Comparison of ENCODE assay signal across 10 cellular contexts in the genomic region with DNA sequence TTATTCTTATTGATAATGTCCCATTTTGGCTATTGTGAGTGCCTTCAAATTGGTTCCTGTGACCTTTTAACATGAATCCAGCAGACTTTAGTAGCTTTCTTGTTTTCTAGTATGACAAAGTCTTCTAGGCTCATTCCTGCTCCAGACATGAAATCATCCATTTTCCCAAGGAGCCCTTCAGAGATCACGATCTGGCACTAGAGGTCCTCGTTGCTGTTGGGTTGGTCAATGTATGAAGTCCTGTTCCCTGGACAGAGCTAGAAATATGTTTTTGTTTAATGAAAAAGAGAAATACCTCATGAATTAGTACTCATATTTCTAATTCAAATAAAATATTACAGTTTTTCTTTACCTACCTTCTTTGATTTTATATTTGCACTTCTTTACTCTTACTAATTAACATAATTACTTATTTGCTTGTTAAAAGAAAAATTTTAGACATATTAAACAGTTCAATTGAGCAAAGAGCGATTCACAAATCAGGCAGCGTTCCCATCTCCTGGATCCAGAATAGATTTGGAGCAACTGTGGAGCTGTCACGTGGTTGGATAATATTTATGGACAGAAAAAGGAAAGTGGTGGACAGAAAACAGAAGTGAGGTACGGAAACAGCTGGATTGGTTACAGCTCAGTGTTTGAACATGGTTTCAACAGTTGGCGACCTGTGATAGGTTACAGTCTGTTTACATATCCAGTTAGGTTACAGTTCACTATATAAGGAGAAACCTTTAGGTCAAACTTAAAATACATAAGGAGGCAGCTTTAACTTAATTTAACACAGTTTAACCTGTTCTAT. TPM values are rescaled to one million over a fixed set of nuclear protein-coding genes. Genes with fewer than 3 reads are reported as not detected.
DNase-seq lines count a peak whose midpoint lies in the region; ATAC-seq, FAIRE-seq and TF ChIP-seq lines count a peak whose summit lies in the region.
"Had no signal": no experiment of that assay in that cellular context is flagged by ENCODE, and none has a peak within 500 bp of the region (broad histone marks: within the 10 kb centered on the region; RNA-seq: fewer than 3 reads in every experiment).

No MANE protein-coding gene starts in this region.

- TF ChIP-seq RAD21 in Ishikawa (IDR thresholded peaks at IDR 0.05; ENCODE audit: low read depth): peak; percentile 82
- peak; percentile 26; the same call in 1 of the 2 replicates for TF ChIP-seq RAD21 in GM12878 (IDR thresholded peaks at IDR 0.05; ENCODE audit: insufficient read depth, low read depth, low read length)

- H3K4me1 ChIP-seq in GM12878 (ENCODE audit: control insufficient read depth, insufficient read depth, low read length) (no peaks in the 10 kb centered on the region), lung (ENCODE audit: control insufficient read depth in 2 of 2, insufficient read depth in 2 of 2, low read length in 2 of 2) (no peaks in the 10 kb centered on the region), PC-3 (ENCODE audit: insufficient read depth, low read length) (no peaks in the 10 kb centered on the region)

- FAIRE-seq in GM12878 (lab: Jason Lieb, UNC): no peak

- H3K9me3 ChIP-seq in GM12878 (replicated peaks; ENCODE audit: control insufficient read depth, insufficient read depth, low read length): no peaks in the 10 kb centered on the region
- no peaks in the 10 kb centered on the region for H3K9me3 ChIP-seq in lung (ENCODE audit: control insufficient read depth in 2 of 2, insufficient read depth in 1 of 2, low read length in 1 of 2)
- no peaks in the 10 kb centered on the region for H3K9me3 ChIP-seq in PC-3 (ENCODE audit: low read length)

- 22% methylated on average over 7 of the region's 7 CpGs for WGBS in GM12878 (ENCODE audit: insufficient coverage, insufficient replicate concordance, low lambda C conversion rate, missing lambda C conversion rate)
- WGBS in lung, 2 donors: 49 to 83% methylated on average over 7 of the region's 7 CpGs

- intact Hi-C loops in CD14-positive monocyte (cut with micrococcal nuclease): no loop called here
- intact Hi-C loops in GM12878 (cut with micrococcal nuclease; ENCODE audit: unreplicated experiment): no loop called here
- intact Hi-C loops in PC-3 (cut with micrococcal nuclease): no loop called here

- no peak overlapping the region for H3K4me2 ChIP-seq in GM12878 (ENCODE audit: control insufficient read depth, insufficient read depth)
- H3K4me2 ChIP-seq in PC-3 (ENCODE audit: low read length): no peak overlapping the region
- H3K4me2 ChIP-seq: KMS-11 had no signal

- no peak overlapping the region for H3K27ac Mint-ChIP-seq in CD14-positive monocyte

- no peaks in the 10 kb centered on the region for H3K36me3 Mint-ChIP-seq in CD14-positive monocyte

- H3K9me3 Mint-ChIP-seq in CD14-positive monocyte: no peaks in the 10 kb centered on the region

- TF ChIP-seq CTCF in CD14-positive monocyte (IDR thresholded peaks at IDR 0.05) (peak; percentile 35), GM12878 (IDR thresholded peaks at IDR 0.05 in 2 of 3, conservative IDR thresholded peaks at IDR 0.05 in 1 of 3; ENCODE audit: control insufficient read depth in 2 of 3, extremely low read depth in 1 of 3, insufficient read depth in 1 of 3, low read depth in 3 of 3, low read length in 3 of 3) (peak in 1 of 3 experiments; percentile 18; a peak in 1 of 6 replicates), lung (IDR thresholded peaks at IDR 0.05; ENCODE audit: control extremely low read depth, extremely low read depth) (peak; percentile 35), PC-3 (conservative IDR thresholded peaks at IDR 0.05; ENCODE audit: low read depth, low read length) (no peak)

- H4K20me1 ChIP-seq in GM12878 (ENCODE audit: control insufficient read depth, insufficient read depth) (no peaks in the 10 kb centered on the region), PC-3 (ENCODE audit: low read length) (no peaks in the 10 kb centered on the region)

- H3K79me2 ChIP-seq in GM12878 (ENCODE audit: control insufficient read depth, insufficient read depth, low read length): no peaks in the 10 kb centered on the region
- H3K79me2 ChIP-seq in PC-3 (ENCODE audit: low read length): no peaks in the 10 kb centered on the region

- no peak for TF ChIP-seq POLR2A in GM12878 (IDR thresholded peaks at IDR 0.05; ENCODE audit: low read depth, low read length)

- peaks cover 11% of the 10 kb centered on the region for H3K4me1 Mint-ChIP-seq in CD14-positive monocyte

- no peak overlapping the region for H2AFZ ChIP-seq in GM12878 (ENCODE audit: control insufficient read depth, low read depth, low read length)
- no peak overlapping the region for H2AFZ ChIP-seq in PC-3 (ENCODE audit: low read length)

- BruUV-seq in GM12878 (replicated peaks; lab: Mats Ljungman, UMichigan) (no TSS peak), PC-3 (replicated peaks; lab: Mats Ljungman, UMichigan) (no TSS peak)

- CTCF ChIA-PET in GM12878 (lab: Yijun Ruan, JAX) (interaction anchor here (0.9 to 1.5 kb wide), 3 partner anchors 19 to 188 kb away, joined by 3 to 5 read pairs (median 4); partner anchors contain the start of gene FAM234B), PC-3 (lab: Charles Lee) (no interaction called here)

- in situ Hi-C loops in GM12878 (cut with MboI): no loop called here

- H3K27me3 ChIP-seq in GM12878 (replicated peaks in 1 of 2; ENCODE audit: control insufficient read depth in 2 of 2, insufficient read depth in 2 of 2, low read length in 1 of 2) (peaks cover 2 to 6% of the 10 kb centered on the region in 2 experiments; a peak in 3 of 4 replicates), lung (ENCODE audit: control insufficient read depth, insufficient read depth) (no peaks in the 10 kb centered on the region), PC-3 (ENCODE audit: low read length) (no peaks in the 10 kb centered on the region)

- DNase-seq in CD14-positive monocyte (ENCODE audit: low spot score) (no peak), GM12878 (ENCODE audit: low read depth, low spot score) (no peak), lung (ENCODE audit: low spot score) (peak; percentile 38), PC-3 (no peak)
- no peak for DNase-seq in activated T-cell treated with anti-CD3 and anti-CD28 coated beads, Interleukin-2, amount 50 U/mL, for 48 hours
- DNase-seq: hippocampal formation had no signal

- POLR2A ChIA-PET in GM12878 (lab: Charles Lee): no interaction called here
- POLR2A ChIA-PET in PC-3 (lab: Charles Lee; ENCODE audit: unreplicated experiment): interaction anchor here (0.6 kb wide), 1 partner anchor 130 kb away, joined by 4 read pairs; no protein-coding TSS in a partner anchor

- no peak overlapping the region for H3K4me3 ChIP-seq in GM12878
- no peak overlapping the region for H3K4me3 ChIP-seq in lung
- no peak overlapping the region for H3K4me3 ChIP-seq in PC-3 (ENCODE audit: low read length)

- ATAC-seq in GM12878 (no peak), lung (ENCODE audit: insufficient read depth, low FRiP score) (peak; percentile 81), GM18517 (IDR thresholded peaks at IDR 0.05; ENCODE audit: unreplicated experiment) (no peak), HG03442 (IDR thresholded peaks at IDR 0.05; ENCODE audit: unreplicated experiment) (no peak), PC-3 (no peak)

- H3K27ac ChIP-seq in GM12878 (ENCODE audit: control insufficient read depth, insufficient read depth) (no peak overlapping the region), lung (ENCODE audit: low read depth in 1 of 2, low read length in 1 of 2) (no peak overlapping the region), PC-3 (ENCODE audit: low read length) (no peak overlapping the region)
- H3K27ac ChIP-seq: KMS-11 had no signal

- no peaks in the 10 kb centered on the region for H3K27me3 Mint-ChIP-seq in CD14-positive monocyte (ENCODE audit: low read depth in 3 of 3)

- SMC1A ChIA-PET in GM12878 (lab: Charles Lee; ENCODE audit: uncharacterized antibody, unreplicated experiment): interaction anchor here (0.8 kb wide), 1 partner anchor 193 kb away, joined by 3 read pairs; no protein-coding TSS in a partner anchor

- TF ChIP-seq EP300 in Ishikawa (IDR thresholded peaks at IDR 0.05; ENCODE audit: borderline replicate concordance) (no peak), GM12878 (IDR thresholded peaks at IDR 0.05; ENCODE audit: borderline replicate concordance in 1 of 2, control insufficient read depth in 1 of 2, low read depth in 2 of 2, low read length in 2 of 2) (no peak)

- H3K9me2 ChIP-seq in PC-3 (replicated peaks; ENCODE audit: low read length): no peaks in the 10 kb centered on the region

- no peak overlapping the region for H3K4me3 Mint-ChIP-seq in CD14-positive monocyte

- H3K9ac ChIP-seq in GM12878 (ENCODE audit: control insufficient read depth, insufficient read depth, low read length): no peak overlapping the region
- no peak overlapping the region for H3K9ac ChIP-seq in PC-3 (ENCODE audit: low read length)
- H3K9ac ChIP-seq: KMS-11 had no signal

- no peaks in the 10 kb centered on the region for H3K36me3 ChIP-seq in GM12878 (ENCODE audit: control insufficient read depth in 2 of 2, insufficient read depth in 2 of 2, low read length in 1 of 2)
- no peaks in the 10 kb centered on the region for H3K36me3 ChIP-seq in lung (ENCODE audit: control insufficient read depth in 2 of 2, insufficient read depth in 2 of 2, low read length in 2 of 2)
- no peaks in the 10 kb centered on the region for H3K36me3 ChIP-seq in PC-3 (ENCODE audit: low read depth, low read length)

- H3F3A ChIP-seq in PC-3 (ENCODE audit: low read length, unreplicated experiment): no peaks in the 10 kb centered on the region

- RAD21 ChIA-PET in GM12878 (lab: Charles Lee; ENCODE audit: unreplicated experiment): no interaction called here

RNA-seq across cellular contexts. Expression of gene FAM234B, which starts 19.8 kb away (rescaled TPM):
- polyA plus RNA-seq in CD14-positive monocyte (1 to 10 TPM; 1.6 to 3.2 TPM), GM12878 (2011; rRNA removed) (2.4 and 2.8 TPM in 2 replicates), GM12878 (2014; fragmentation: Illumina TruSeq; extraction: Trizol) (0.21 and 0.27 TPM in 2 replicates), GM12878 (2014; fragmentation: Nextera tagmentation; extraction: Ambion mirVana) (under 1 TPM; 0.09 to 0.16 TPM), GM12878 (2014; rRNA removed) (0.15 and 0.18 TPM in 2 replicates), GM12878 (2016; fragmentation: Nextera tagmentation; extraction: Ambion mirVana) (under 1 TPM; 0.24 to 0.43 TPM), lung (1 to 10 TPM; 1.4 to 3.6 TPM)
- total RNA-seq in GM12878 (2013; cell fraction: nucleolus; rRNA removed): 3.5 and 6.1 TPM in 2 replicates
- total RNA-seq in GM12878 (2014; rRNA removed) (0.11 and 0.33 TPM in 2 replicates), GM12878 (2014; rRNA removed; fragmentation: Illumina TruSeq; extraction: Trizol) (0.13 and 0.28 TPM in 2 replicates), GM12878 (2021) (0.29 and 0.36 TPM in 2 replicates), lung (10 to 100 TPM in 1 of 2 donors, 1 to 10 TPM in 1; 9.0 to 10.4 TPM), PC-3 (2014; rRNA removed) (3.1 and 3.3 TPM in 2 replicates)
- polyA plus RNA-seq in GM12878 (2011; ENCODE audit: low read depth): 0.45 TPM
- 1.9 and 2.1 TPM in 2 replicates for polyA plus RNA-seq in GM12878 (2011; cell fraction: cytosol; rRNA removed)
- polyA plus RNA-seq in GM12878 (2011; cell fraction: nucleus; rRNA removed): 1.2 and 1.9 TPM in 2 replicates
- 0.65 and 1.00 TPM in 2 replicates for polyA plus RNA-seq in GM12878 (2012)
- polyA minus RNA-seq in GM12878 (2011; rRNA and poly(A)+ RNA removed): 6.8 and 9.0 TPM in 2 replicates
- polyA minus RNA-seq in GM12878 (2011; cell fraction: cytosol; rRNA and poly(A)+ RNA removed): 1.3 and 1.4 TPM in 2 replicates
- polyA minus RNA-seq in GM12878 (2011; cell fraction: nucleus; rRNA and poly(A)+ RNA removed): 2.4 and 3.0 TPM in 2 replicates

RNA-seq across cellular contexts. Expression of gene HEBP1, which starts 24.3 kb away (rescaled TPM):
- polyA plus RNA-seq in CD14-positive monocyte (10 to 100 TPM; 71.3 to 89.3 TPM), GM12878 (2011; rRNA removed) (not detected in 2 replicates), GM12878 (2014; fragmentation: Illumina TruSeq; extraction: Trizol) (0.10 TPM in 1 of 2 replicates, not detected in the other), GM12878 (2014; fragmentation: Nextera tagmentation; extraction: Ambion mirVana) (under 1 TPM in 1 of 2 experiments, not detected in 1; 0.07 TPM), GM12878 (2014; rRNA removed) (not detected in 2 replicates), GM12878 (2016; fragmentation: Nextera tagmentation; extraction: Ambion mirVana) (under 1 TPM; 0.30 to 0.32 TPM), lung (10 to 100 TPM; 48.2 to 59.1 TPM)
- not detected in 2 replicates for total RNA-seq in GM12878 (2013; cell fraction: nucleolus; rRNA removed)
- total RNA-seq in GM12878 (2014; rRNA removed) (not detected in 2 replicates), GM12878 (2014; rRNA removed; fragmentation: Illumina TruSeq; extraction: Trizol) (not detected in 2 replicates), GM12878 (2021) (0.18 and 0.37 TPM in 2 replicates), lung (10 to 100 TPM; 40.5 to 62.7 TPM), PC-3 (2014; rRNA removed) (6.2 and 8.2 TPM in 2 replicates)
- polyA plus RNA-seq in GM12878 (2011; ENCODE audit: low read depth): 0.42 TPM
- polyA plus RNA-seq in GM12878 (2011; cell fraction: cytosol; rRNA removed): not detected in 2 replicates
- not detected in 2 replicates for polyA plus RNA-seq in GM12878 (2011; cell fraction: nucleus; rRNA removed)
- polyA plus RNA-seq in GM12878 (2012): 0.28 and 0.91 TPM in 2 replicates
- not detected in 2 replicates for polyA minus RNA-seq in GM12878 (2011; rRNA and poly(A)+ RNA removed)
- polyA minus RNA-seq in GM12878 (2011; cell fraction: cytosol; rRNA and poly(A)+ RNA removed): 2.0 and 2.3 TPM in 2 replicates
- 0.77 TPM in 1 of 2 replicates, not detected in the other for polyA minus RNA-seq in GM12878 (2011; cell fraction: nucleus; rRNA and poly(A)+ RNA removed)
